In the genomic region with DNA sequence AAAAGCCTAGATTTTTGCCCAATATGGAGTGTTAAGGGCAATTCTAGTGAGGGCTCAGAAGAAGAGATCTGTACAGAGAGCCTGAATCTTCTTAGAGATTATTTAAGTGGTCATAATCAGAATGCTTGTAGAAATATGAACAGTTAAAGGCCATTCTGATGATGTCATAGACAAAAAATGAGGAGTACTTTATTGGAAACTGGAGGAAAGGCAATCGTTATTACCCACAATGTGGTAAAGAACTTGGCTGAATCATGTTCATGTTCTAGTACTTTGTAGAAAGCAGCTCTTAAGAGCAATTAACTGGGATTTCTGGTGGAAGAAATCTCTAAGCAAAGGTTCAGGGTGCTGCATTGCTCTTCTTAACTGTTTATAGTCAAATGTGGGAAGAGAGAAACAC, we compare ENCODE assay signal across 19 cellular contexts. TPM values are rescaled to one million over a fixed set of nuclear protein-coding genes. Genes with fewer than 3 reads are reported as not detected.
DNase-seq lines count a peak whose midpoint lies in the region; ATAC-seq, FAIRE-seq and TF ChIP-seq lines count a peak whose summit lies in the region.
"Had no signal": no experiment of that assay in that cellular context is flagged by ENCODE, and none has a peak within 500 bp of the region (broad histone marks: within the 10 kb centered on the region; RNA-seq: fewer than 3 reads in every experiment).

No MANE protein-coding gene starts in this region.

- intact Hi-C loops in left ventricle myocardium superior (cut with micrococcal nuclease) = no loop called here

- no peaks in the 10 kb centered on the region for H4K20me1 ChIP-seq in astrocyte (ENCODE audit: insufficient read depth, low read length)
- H4K20me1 ChIP-seq: BLaER1 treated with 17β-estradiol and CSF1 and Interleukin-3, amounts not matched to agents 10 nM and 100 nM had no signal

- no peak overlapping the region for H3K4me2 ChIP-seq in astrocyte (ENCODE audit: low read length)
- H3K4me2 ChIP-seq: BLaER1 treated with 17β-estradiol and CSF1 and Interleukin-3, amounts not matched to agents 10 nM and 100 nM; SK-N-SH had no signal

- H3K27ac ChIP-seq in astrocyte (ENCODE audit: low read depth, low read length) = no peak overlapping the region
- H3K27ac ChIP-seq: BLaER1 treated with 17β-estradiol and CSF1 and Interleukin-3, amounts not matched to agents 10 nM and 100 nM had no signal

- H3K9me3 Mint-ChIP-seq in astrocyte (ENCODE audit: unreplicated experiment) = no peaks in the 10 kb centered on the region

- H3K27me3 ChIP-seq in astrocyte (ENCODE audit: insufficient read depth, low read length) = no peaks in the 10 kb centered on the region
- H3K27me3 ChIP-seq: BLaER1 treated with 17β-estradiol and CSF1 and Interleukin-3, amounts not matched to agents 10 nM and 100 nM had no signal

- no peaks in the 10 kb centered on the region for H3K36me3 ChIP-seq in astrocyte (ENCODE audit: insufficient read depth, low read length)
- H3K36me3 ChIP-seq: BLaER1 treated with 17β-estradiol and CSF1 and Interleukin-3, amounts not matched to agents 10 nM and 100 nM had no signal

- TF ChIP-seq CTCF in astrocyte (IDR thresholded peaks at IDR 0.05; ENCODE audit: insufficient read depth, low read depth, low read length) = no peak

- peaks cover 8% of the 10 kb centered on the region for H3K4me1 Mint-ChIP-seq in astrocyte (ENCODE audit: low read depth, unreplicated experiment)

- FAIRE-seq in astrocyte (lab: Jason Lieb, UNC) = no peak

- H3K36me3 Mint-ChIP-seq in astrocyte (ENCODE audit: low read depth, unreplicated experiment) = no peaks in the 10 kb centered on the region

- H3K9ac ChIP-seq in astrocyte (ENCODE audit: low read length) = no peak overlapping the region
- H3K9ac ChIP-seq: BLaER1 treated with 17β-estradiol and CSF1 and Interleukin-3, amounts not matched to agents 10 nM and 100 nM; SK-N-SH had no signal

- H3K9me3 ChIP-seq in astrocyte (ENCODE audit: insufficient read depth, low read depth, low read length) = no peaks in the 10 kb centered on the region
- H3K9me3 ChIP-seq: BLaER1 treated with 17β-estradiol and CSF1 and Interleukin-3, amounts not matched to agents 10 nM and 100 nM; SK-N-SH had no signal

- H3K4me1 ChIP-seq in astrocyte (ENCODE audit: insufficient read depth, low read length) = no peaks in the 10 kb centered on the region
- H3K4me1 ChIP-seq: BLaER1 treated with 17β-estradiol and CSF1 and Interleukin-3, amounts not matched to agents 10 nM and 100 nM had no signal

- no peaks in the 10 kb centered on the region for H3K79me2 ChIP-seq in astrocyte (ENCODE audit: insufficient read depth, low read length)

- DNase-seq in LoVo (ENCODE audit: low spot score) = peak; percentile 33
- DNase-seq in astrocyte (ENCODE audit: low read depth) = peak; percentile 29
- DNase-seq in glomerular visceral epithelial cell (ENCODE audit: extremely low spot score) = peak; percentile 53
- no peak for DNase-seq in left ventricle myocardium superior
- DNase-seq in stimulated activated CD4-positive, alpha-beta T cell treated with anti-CD3 and anti-CD28 coated beads, Interleukin-2, amount 100 ng/mL, for 48 hours = no peak
- DNase-seq in NCI-H1417 (lab: John Stamatoyannopoulos, UW) = no peak
- DNase-seq: DMS 273 treated with DMSO at 0.1 percent for 48 hours; NCI-H1092; NCI-H1694; NCI-H2107; NCI-H345; NCI-H526 treated with DMSO at 0.1 percent for 48 hours; NK-92 treated with Interleukin-12 subunit alpha and Interleukin-12 subunit beta, amount 100 ng/mL, for 24 hours; Right ventricle myocardium superior; SK-N-SH had no signal

- H3K4me3 Mint-ChIP-seq in astrocyte (ENCODE audit: unreplicated experiment) = no peak overlapping the region

- ATAC-seq in HG03442 (IDR thresholded peaks at IDR 0.05; ENCODE audit: unreplicated experiment) (no peak), left ventricle myocardium superior (no peak)

- H3K27me3 Mint-ChIP-seq in astrocyte (ENCODE audit: low read depth, unreplicated experiment) = no peaks in the 10 kb centered on the region

- peak overlapping the region; percentile 89 for H3K27ac Mint-ChIP-seq in astrocyte (ENCODE audit: unreplicated experiment)

- H2AFZ ChIP-seq in astrocyte (ENCODE audit: low read depth, low read length) = no peak overlapping the region

- no peak overlapping the region for H3K4me3 ChIP-seq in astrocyte (ENCODE audit: insufficient read depth, low read depth, low read length)
- H3K4me3 ChIP-seq: BLaER1 treated with 17β-estradiol and CSF1 and Interleukin-3, amounts not matched to agents 10 nM and 100 nM had no signal

RNA-seq across cellular contexts. Expression of gene SYT10, which starts 36.4 kb away (rescaled TPM):
- total RNA-seq in astrocyte (0.89 and 1.2 TPM in 2 replicates), left ventricle myocardium superior (not detected)
- total RNA-seq: Daoy, H4, Right ventricle myocardium superior had no signal

Comparison
In these comparisons a context has a peak if more than half of its experiments do, and no peak if none do; other contexts are left out.
1. DNase-seq: peak in LoVo (single experiment), astrocyte (single experiment) and glomerular visceral epithelial cell (single experiment); none in left ventricle myocardium superior (single experiment), stimulated activated CD4-positive, alpha-beta T cell treated with anti-CD3 and anti-CD28 coated beads, Interleukin-2, amount 100 ng/mL, for 48 hours (0 of 2) and NCI-H1417 (0 of 3).